16 cellular contexts compared by ENCODE assay signal in the genomic region with DNA sequence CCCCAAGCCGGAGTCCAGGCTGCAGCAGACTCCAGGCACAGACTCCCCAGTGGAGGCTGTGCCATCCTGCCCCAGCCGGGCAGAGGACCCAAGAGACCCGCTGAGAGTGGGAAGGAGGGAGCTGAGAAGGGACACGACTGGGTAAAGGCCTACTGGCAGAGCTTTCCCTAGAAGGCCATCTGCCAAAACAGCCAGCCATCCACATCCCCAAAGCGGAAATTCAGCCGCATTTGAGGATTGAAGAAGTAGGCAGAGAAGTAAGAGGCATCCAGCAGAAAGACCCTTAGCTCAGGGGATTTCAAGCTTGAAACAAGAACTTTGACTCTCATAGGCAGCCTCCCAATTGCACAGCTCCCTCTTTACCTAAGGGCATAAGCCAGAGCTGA. TPM values are rescaled to one million over a fixed set of nuclear protein-coding genes. Genes with fewer than 3 reads are reported as not detected.
DNase-seq lines count a peak whose midpoint lies in the region; ATAC-seq, FAIRE-seq and TF ChIP-seq lines count a peak whose summit lies in the region.
"Had no signal": no experiment of that assay in that cellular context is flagged by ENCODE, and none has a peak within 500 bp of the region (broad histone marks: within the 10 kb centered on the region; RNA-seq: fewer than 3 reads in every experiment).

No MANE protein-coding gene starts in this region.

- H3K4me1 ChIP-seq in astrocyte (ENCODE audit: insufficient read depth, low read length) (no peaks in the 10 kb centered on the region), iPS-20b (ENCODE audit: insufficient read depth, low read length) (peaks cover 14% of the 10 kb centered on the region), gastrocnemius medialis (no peaks in the 10 kb centered on the region), left lung (no peaks in the 10 kb centered on the region)

- no peaks in the 10 kb centered on the region for H3K36me3 ChIP-seq in astrocyte (ENCODE audit: insufficient read depth, low read length)
- no peaks in the 10 kb centered on the region for H3K36me3 ChIP-seq in iPS-20b (ENCODE audit: insufficient read depth, low read depth, low read length)
- H3K36me3 ChIP-seq in gastrocnemius medialis, result no peaks in the 10 kb centered on the region
- H3K36me3 ChIP-seq in left lung, result no peaks in the 10 kb centered on the region

- FAIRE-seq in astrocyte (lab: Jason Lieb, UNC), result no peak

- H3K4me3 Mint-ChIP-seq in astrocyte (ENCODE audit: unreplicated experiment), result peak overlapping the region; percentile 76
- H3K4me3 Mint-ChIP-seq: activated T-cell treated with anti-CD3 and anti-CD28 coated beads, Interleukin-2, amount 50 U/mL, for 4 hours; effector memory CD8-positive, alpha-beta T cell had no signal

- peaks cover 6% of the 10 kb centered on the region for H3K4me1 Mint-ChIP-seq in astrocyte (ENCODE audit: low read depth, unreplicated experiment)

- ATAC-seq in gastrocnemius medialis, result no peak
- no peak for ATAC-seq in left lung
- ATAC-seq: effector memory CD8-positive, alpha-beta T cell; SK-N-SH treated with all-trans-retinoic acid at 6 μM for 48 hours had no signal

- DNase-seq in AG10803 (ENCODE audit: low read depth), result peak; percentile 23
- no peak for DNase-seq in astrocyte (ENCODE audit: low read depth)
- DNase-seq in gastrocnemius medialis, result no peak
- no peak for DNase-seq in GM13976 (ENCODE audit: low spot score)
- DNase-seq in left lung, result no peak
- no peak for DNase-seq in activated CD8-positive, alpha-beta memory T cell treated with anti-CD3 and anti-CD28 coated beads, Interleukin-2, amount 50 U/mL, for 48 hours
- DNase-seq in GM19238 (ENCODE audit: insufficient read length, low spot score), result no peak
- DNase-seq: activated CD4-positive, CD25-positive, alpha-beta regulatory T cell; activated T-cell treated with anti-CD3 and anti-CD28 coated beads, Interleukin-2, amount 50 U/mL, for 4 hours; AML-193; DMS79 treated with DMSO at 0.1 percent for 48 hours; effector memory CD8-positive, alpha-beta T cell; naive B cell; NCI-H2081 had no signal

- H3K27ac ChIP-seq in astrocyte (ENCODE audit: low read depth, low read length) (no peak overlapping the region), iPS-20b (ENCODE audit: low read length) (no peak overlapping the region), gastrocnemius medialis (peak overlapping the region in 3 of 4 donors; percentile 12 to 54 (median 39)), left lung (no peak overlapping the region)

- H3K27me3 ChIP-seq in astrocyte (ENCODE audit: insufficient read depth, low read length), result peaks cover 2% of the 10 kb centered on the region
- peaks cover 48% of the 10 kb centered on the region for H3K27me3 ChIP-seq in iPS-20b (ENCODE audit: insufficient read depth, low read length)
- peaks cover 12 to 21% (median 19%) of the 10 kb centered on the region in 3 donors for H3K27me3 ChIP-seq in gastrocnemius medialis
- H3K27me3 ChIP-seq in left lung, result peaks cover 10 to 50% of the 10 kb centered on the region in 2 donors

- no peaks in the 10 kb centered on the region for H3K9me3 ChIP-seq in astrocyte (ENCODE audit: insufficient read depth, low read depth, low read length)
- H3K9me3 ChIP-seq in iPS-20b (ENCODE audit: insufficient read depth, low read depth, low read length), result no peaks in the 10 kb centered on the region
- H3K9me3 ChIP-seq in gastrocnemius medialis, result no peaks in the 10 kb centered on the region
- H3K9me3 ChIP-seq in left lung, result no peaks in the 10 kb centered on the region

- in situ Hi-C loops in gastrocnemius medialis (cut with MboI; ENCODE audit: low sequenced_read_pairs in 4 of 4) (no loop called here), GM13976 (cut with MboI; ENCODE audit: low sequenced_read_pairs, unreplicated experiment) (no loop called here)

- no peaks in the 10 kb centered on the region for H3K79me2 ChIP-seq in astrocyte (ENCODE audit: insufficient read depth, low read length)

- H3K9ac ChIP-seq in astrocyte (ENCODE audit: low read length) (no peak overlapping the region), iPS-20b (ENCODE audit: low read depth, low read length) (peak overlapping the region; percentile 46; the same call in 1 of the 2 replicates)

- no peaks in the 10 kb centered on the region for H3K36me3 Mint-ChIP-seq in astrocyte (ENCODE audit: low read depth, unreplicated experiment)
- H3K36me3 Mint-ChIP-seq: naive B cell had no signal

- peaks cover 51% of the 10 kb centered on the region for H3K27me3 Mint-ChIP-seq in astrocyte (ENCODE audit: low read depth, unreplicated experiment)

- TF ChIP-seq CTCF in AG10803 (conservative IDR thresholded peaks at IDR 0.05; ENCODE audit: low read length) (no peak), astrocyte (IDR thresholded peaks at IDR 0.05; ENCODE audit: insufficient read depth, low read depth, low read length) (no peak), gastrocnemius medialis (IDR thresholded peaks at IDR 0.05 in 4 of 5, conservative IDR thresholded peaks at IDR 0.05 in 1 of 5) (no peak), GM13976 (IDR thresholded peaks at IDR 0.05; ENCODE audit: borderline replicate concordance, control extremely low read depth, extremely low read depth, insufficient read depth, missing control alignments) (no peak), left lung (IDR thresholded peaks at IDR 0.05) (no peak)

- no peak overlapping the region for H2AFZ ChIP-seq in astrocyte (ENCODE audit: low read depth, low read length)

- H3K27ac Mint-ChIP-seq in astrocyte (ENCODE audit: unreplicated experiment), result no peak overlapping the region
- H3K27ac Mint-ChIP-seq: effector memory CD8-positive, alpha-beta T cell had no signal

- no peak for TF ChIP-seq POLR2A in gastrocnemius medialis (IDR thresholded peaks at IDR 0.05)

- intact Hi-C loops in gastrocnemius medialis (cut with DNase I; ENCODE audit: low total_unique reads), result no loop called here
- intact Hi-C loops in left lung (cut with DNase I), result no loop called here

- H3K9me3 Mint-ChIP-seq in astrocyte (ENCODE audit: unreplicated experiment), result peaks cover 2% of the 10 kb centered on the region
- H3K9me3 Mint-ChIP-seq: activated T-cell treated with anti-CD3 and anti-CD28 coated beads, Interleukin-2, amount 50 U/mL, for 4 hours; effector memory CD8-positive, alpha-beta T cell had no signal

- no peaks in the 10 kb centered on the region for H4K20me1 ChIP-seq in astrocyte (ENCODE audit: insufficient read depth, low read length)

- H3K4me3 ChIP-seq in AG10803 (ENCODE audit: low read length) (peak overlapping the region; percentile 62), astrocyte (ENCODE audit: insufficient read depth, low read depth, low read length) (no peak overlapping the region), iPS-20b (ENCODE audit: low read length) (peak overlapping the region; percentile 65), gastrocnemius medialis (peak overlapping the region in 3 of 4 donors; percentile 21 to 44 (median 28)), left lung (peak overlapping the region in 1 of 2 donors; percentile 13)

- no peak overlapping the region for H3K4me2 ChIP-seq in astrocyte (ENCODE audit: low read length)

RNA-seq across cellular contexts. Expression of a gene that starts 0.9 kb away (rescaled TPM):
- total RNA-seq in astrocyte, result 5.2 and 5.5 TPM in 2 replicates
- 1 to 10 TPM in 3 of 4 donors, under 1 TPM in 1; 0.63 to 4.1 (median 1.9) TPM for total RNA-seq in gastrocnemius medialis
- total RNA-seq in left lung, result 1 to 10 TPM; 1.5 to 6.5 TPM
- total RNA-seq: activated T-cell treated with anti-CD3 and anti-CD28 coated beads, Interleukin-2, amount 50 U/mL, for 4 hours had no signal

Comparison
In these comparisons a context has a peak if more than half of its experiments do, and no peak if none do; other contexts are left out.
1. H3K27ac ChIP-seq: peak in gastrocnemius medialis (3 of 4); none in astrocyte (single experiment), iPS-20b (single experiment) and left lung (0 of 2).